9 cellular contexts compared by ENCODE assay signal in genomic region chr19:17931532-17932191, GRCh38. TPM values are rescaled to one million over a fixed set of nuclear protein-coding genes. Genes with fewer than 3 reads are reported as not detected.
A peak's percentile ranks its signal among the peaks of the same experiment; 100 is the strongest.
DNase-seq lines count a peak whose midpoint lies in the region; ATAC-seq and TF ChIP-seq lines count a peak whose summit lies in the region.
"Had no signal": no experiment of that assay in that cellular context is flagged by ENCODE, and none has a peak within 500 bp of the region (broad histone marks: within the 10 kb centered on the region; RNA-seq: fewer than 3 reads in every experiment).

No MANE protein-coding gene starts in this region.

- H3K36me3 Mint-ChIP-seq in activated naive CD4-positive, alpha-beta T cell treated with anti-CD3 and anti-CD28 coated beads for 36 hours (ENCODE audit: low read depth): peaks cover 2% of the 10 kb centered on the region
- no peaks in the 10 kb centered on the region for H3K36me3 Mint-ChIP-seq in activated CD8-positive, alpha-beta T cell treated with anti-CD3 and anti-CD28 coated beads, Interleukin-2, amount 10 ng/mL, durations not matched to agents 7 days and 5 days (ENCODE audit: low read depth)
- no peaks in the 10 kb centered on the region for H3K36me3 Mint-ChIP-seq in immature natural killer cell

- no peaks in the 10 kb centered on the region for H3K27me3 ChIP-seq in tibial artery

- no peaks in the 10 kb centered on the region for H3K9me3 Mint-ChIP-seq in activated naive CD4-positive, alpha-beta T cell treated with anti-CD3 and anti-CD28 coated beads for 36 hours
- no peaks in the 10 kb centered on the region for H3K9me3 Mint-ChIP-seq in activated CD8-positive, alpha-beta T cell treated with anti-CD3 and anti-CD28 coated beads, Interleukin-2, amount 10 ng/mL, durations not matched to agents 7 days and 5 days (ENCODE audit: insufficient read depth)
- H3K9me3 Mint-ChIP-seq in immature natural killer cell: no peaks in the 10 kb centered on the region

- H3K4me1 ChIP-seq in tibial artery: peaks cover 0 to 23% (median 18%) of the 10 kb centered on the region in 4 donors

- H3K27ac Mint-ChIP-seq in activated naive CD4-positive, alpha-beta T cell treated with anti-CD3 and anti-CD28 coated beads for 36 hours: no peak overlapping the region
- H3K27ac Mint-ChIP-seq in activated CD8-positive, alpha-beta T cell treated with anti-CD3 and anti-CD28 coated beads, Interleukin-2, amount 10 ng/mL, durations not matched to agents 7 days and 5 days: peak overlapping the region; percentile 23
- H3K27ac Mint-ChIP-seq in immature natural killer cell: peak overlapping the region in 3 of 6 donors; percentile 62 to 74 (median 63)

- no peaks in the 10 kb centered on the region for H3K27me3 Mint-ChIP-seq in activated naive CD4-positive, alpha-beta T cell treated with anti-CD3 and anti-CD28 coated beads for 36 hours (ENCODE audit: low read depth)
- peaks cover 2% of the 10 kb centered on the region for H3K27me3 Mint-ChIP-seq in activated CD8-positive, alpha-beta T cell treated with anti-CD3 and anti-CD28 coated beads, Interleukin-2, amount 10 ng/mL, durations not matched to agents 7 days and 5 days (ENCODE audit: low read depth)
- peaks cover 6 to 9% (median 8%) of the 10 kb centered on the region in 3 donors for H3K27me3 Mint-ChIP-seq in immature natural killer cell (ENCODE audit: low read depth in 3 of 3)

- CTCF ChIA-PET in activated naive CD4-positive, alpha-beta T cell treated with anti-CD3 and anti-CD28 coated beads for 36 hours (lab: Charles Lee): interaction anchor here (1.0 to 9.5 kb wide), 9 partner anchors 26 to 77 kb away, joined by 3 to 186 read pairs (median 7); partner anchors contain the start of genes RPL18A and SLC5A5
- CTCF ChIA-PET in activated CD8-positive, alpha-beta T cell treated with anti-CD3 and anti-CD28 coated beads, Interleukin-2, amount 10 ng/mL, durations not matched to agents 7 days and 5 days (lab: Charles Lee): interaction anchor here (0.9 to 7.4 kb wide), 19 partner anchors 14 to 227 kb away, joined by 3 to 289 read pairs (median 8); partner anchors contain the start of genes JAK3, MAP1S, RPL18A and SLC5A5

- POLR2A ChIA-PET in activated CD8-positive, alpha-beta T cell treated with anti-CD3 and anti-CD28 coated beads, Interleukin-2, amount 10 ng/mL, durations not matched to agents 7 days and 5 days (lab: Charles Lee): interaction anchor here (0.8 to 2.8 kb wide), 9 partner anchors 13 to 325 kb away, joined by 3 to 69 read pairs (median 6); partner anchors contain the start of genes JAK3 and RPL18A

- peak overlapping the region; percentile 64 to 88 for H3K4me3 ChIP-seq in tibial artery

- intact Hi-C loops in activated naive CD4-positive, alpha-beta T cell treated with anti-CD3 and anti-CD28 coated beads for 36 hours (cut with micrococcal nuclease): loop anchor here (1.0 to 5.0 kb wide), 5 partner anchors 59 to 459 kb away; partner anchors contain the start of genes RPL18A and SLC27A1
- intact Hi-C loops in tibial artery (cut with DNase I; ENCODE audit: low total_unique reads): loop anchor here (5.0 kb wide), 1 partner anchor 74 kb away; the partner anchor contains the start of gene RPL18A

- peaks cover 0 to 7% (median 6%) of the 10 kb centered on the region in 3 donors for H3K36me3 ChIP-seq in tibial artery

- TF ChIP-seq CTCF in tibial artery (IDR thresholded peaks at IDR 0.05): no peak

- H3K27ac ChIP-seq in tibial artery: no peak overlapping the region

- H3K9me3 ChIP-seq in tibial artery: no peaks in the 10 kb centered on the region

- H3K4me3 Mint-ChIP-seq in activated naive CD4-positive, alpha-beta T cell treated with anti-CD3 and anti-CD28 coated beads for 36 hours: peak overlapping the region; percentile 95
- peak overlapping the region; percentile 49 for H3K4me3 Mint-ChIP-seq in activated CD8-positive, alpha-beta T cell treated with anti-CD3 and anti-CD28 coated beads, Interleukin-2, amount 10 ng/mL, durations not matched to agents 7 days and 5 days
- peak overlapping the region; percentile 74 to 85 (median 75) for H3K4me3 Mint-ChIP-seq in immature natural killer cell

- peak; percentile 29 for DNase-seq in activated naive CD4-positive, alpha-beta T cell treated with anti-CD3 and anti-CD28 coated beads for 36 hours
- DNase-seq in activated naive CD4-positive, alpha-beta T cell (lab: John Stamatoyannopoulos, UW): no peak
- no peak for DNase-seq in activated CD8-positive, alpha-beta T cell treated with anti-CD3 and anti-CD28 coated beads, Interleukin-2, amount 10 ng/mL, durations not matched to agents 7 days and 5 days
- DNase-seq in immature natural killer cell (no peak), tibial artery (no peak), NOMO-1 treated with DMSO at 0.1 percent for 48 hours (lab: John Stamatoyannopoulos, UW; ENCODE audit: unreplicated experiment) (no peak), NCI-H526 treated with DMSO at 0.1 percent for 48 hours (lab: John Stamatoyannopoulos, UW) (no peak)

- ATAC-seq in activated CD8-positive, alpha-beta T cell treated with anti-CD3 and anti-CD28 coated beads, Interleukin-2, amount 10 ng/mL, durations not matched to agents 7 days and 5 days: no peak
- ATAC-seq in GM18909 (IDR thresholded peaks at IDR 0.05; ENCODE audit: poor library complexity, unreplicated experiment): no peak

- H3K4me1 Mint-ChIP-seq in activated naive CD4-positive, alpha-beta T cell treated with anti-CD3 and anti-CD28 coated beads for 36 hours (ENCODE audit: low read depth): peaks cover 19% of the 10 kb centered on the region
- H3K4me1 Mint-ChIP-seq in activated CD8-positive, alpha-beta T cell treated with anti-CD3 and anti-CD28 coated beads, Interleukin-2, amount 10 ng/mL, durations not matched to agents 7 days and 5 days (ENCODE audit: low read depth): peaks cover 21% of the 10 kb centered on the region
- peaks cover 20 to 21% of the 10 kb centered on the region in 2 donors for H3K4me1 Mint-ChIP-seq in immature natural killer cell

RNA-seq across cellular contexts. Expression of gene CCDC124, which starts 1.2 kb away (rescaled TPM):
- 100 to 1,000 TPM; 107 to 118 TPM for total RNA-seq in activated naive CD4-positive, alpha-beta T cell treated with anti-CD3 and anti-CD28 coated beads for 36 hours
- total RNA-seq in activated CD8-positive, alpha-beta T cell treated with anti-CD3 and anti-CD28 coated beads, Interleukin-2, amount 10 ng/mL, durations not matched to agents 7 days and 5 days: 10 to 100 TPM; 85.8 to 88.0 TPM
- 10 to 100 TPM; 45.5 to 76.9 (median 52.1) TPM for polyA plus RNA-seq in immature natural killer cell

RNA-seq across cellular contexts. Expression of gene KCNN1, which starts 35.2 kb away (rescaled TPM):
- total RNA-seq in activated naive CD4-positive, alpha-beta T cell treated with anti-CD3 and anti-CD28 coated beads for 36 hours: under 1 TPM; 0.21 to 0.30 TPM
- not detected for total RNA-seq in activated CD8-positive, alpha-beta T cell treated with anti-CD3 and anti-CD28 coated beads, Interleukin-2, amount 10 ng/mL, durations not matched to agents 7 days and 5 days
- polyA plus RNA-seq in immature natural killer cell: not detected
- total RNA-seq: myocyte had no signal

RNA-seq across cellular contexts. Expression of gene SLC5A5, which starts 59.9 kb away (rescaled TPM):
- 1 to 10 TPM; 1.1 to 1.2 TPM for total RNA-seq in activated naive CD4-positive, alpha-beta T cell treated with anti-CD3 and anti-CD28 coated beads for 36 hours
- 1 to 10 TPM; 1.5 to 1.8 TPM for total RNA-seq in activated CD8-positive, alpha-beta T cell treated with anti-CD3 and anti-CD28 coated beads, Interleukin-2, amount 10 ng/mL, durations not matched to agents 7 days and 5 days
- 1 to 10 TPM in 1 of 3 donors, under 1 TPM in 1, not detected in 1; 0.75 to 1.4 TPM for polyA plus RNA-seq in immature natural killer cell
- total RNA-seq: myocyte had no signal
